In the genomic region with DNA sequence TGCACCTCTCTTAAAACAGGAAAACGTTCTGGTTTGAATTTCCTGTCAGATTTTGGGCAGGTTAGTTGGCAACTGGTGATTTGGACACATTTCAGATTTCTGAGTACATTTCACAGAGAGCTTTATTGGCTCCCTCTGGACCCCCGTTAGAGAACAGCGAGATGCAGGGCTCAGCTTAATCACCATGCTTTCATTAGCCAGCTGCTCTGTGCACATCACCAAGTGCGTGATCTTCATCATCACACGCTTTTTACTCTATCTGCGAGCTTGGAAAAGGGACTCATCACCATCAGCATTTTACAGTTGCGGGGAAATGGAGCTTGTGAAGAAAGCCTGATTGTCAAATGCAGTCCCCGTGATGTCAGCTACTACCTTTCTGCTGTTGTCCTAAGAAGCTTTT, we compare ENCODE assay signal across 10 cellular contexts.
A peak's percentile ranks its signal among the peaks of the same experiment; 100 is the strongest.
DNase-seq lines count a peak whose midpoint lies in the region; ATAC-seq, FAIRE-seq and TF ChIP-seq lines count a peak whose summit lies in the region.
"Had no signal": no experiment of that assay in that cellular context is flagged by ENCODE, and none has a peak within 500 bp of the region (broad histone marks: within the 10 kb centered on the region; RNA-seq: fewer than 3 reads in every experiment).

No MANE protein-coding gene starts in this region.

- ATAC-seq in activated CD8-positive, alpha-beta T cell treated with anti-CD3 and anti-CD28 coated beads for 36 hours = peak; percentile 21
- ATAC-seq in GM18873 (IDR thresholded peaks at IDR 0.05; ENCODE audit: low FRiP score, unreplicated experiment) = no peak
- no peak for ATAC-seq in HG03432 (IDR thresholded peaks at IDR 0.05; ENCODE audit: unreplicated experiment)
- ATAC-seq: Panc1 had no signal

- peak; percentile 11 for DNase-seq in stimulated activated CD4-positive, alpha-beta T cell treated with anti-CD3 and anti-CD28 coated beads, Interleukin-15, amount 100 ng/mL, for 24 hours
- no peak for DNase-seq in stimulated activated CD4-positive, alpha-beta T cell treated with anti-CD3 and anti-CD28 coated beads, Interleukin-2, amount 100 ng/mL, for 24 hours
- peak; percentile 24 for DNase-seq in activated CD8-positive, alpha-beta T cell treated with anti-CD3 and anti-CD28 coated beads for 36 hours
- DNase-seq in SKM-1 treated with dmso at 0.1 percent for 144 hours (lab: John Stamatoyannopoulos, UW; ENCODE audit: unreplicated experiment) = no peak
- DNase-seq in NCI-H1930 (lab: John Stamatoyannopoulos, UW) = no peak
- DNase-seq: caudate nucleus had no signal

- POLR2A ChIA-PET in activated CD8-positive, alpha-beta T cell treated with anti-CD3 and anti-CD28 coated beads for 36 hours (lab: Charles Lee) = interaction anchor here (0.7 to 1.1 kb wide), 5 partner anchors 42 to 268 kb away, joined by 3 to 4 read pairs (median 3); no protein-coding TSS in a partner anchor

- intact Hi-C loops in activated CD8-positive, alpha-beta T cell treated with anti-CD3 and anti-CD28 coated beads for 36 hours (cut with micrococcal nuclease) = no loop called here

- peak; percentile 9 for FAIRE-seq in islet of Langerhans (lab: Jason Lieb, UNC)

- peaks cover 70% of the 10 kb centered on the region for H3K4me1 Mint-ChIP-seq in activated CD8-positive, alpha-beta T cell treated with anti-CD3 and anti-CD28 coated beads for 36 hours (ENCODE audit: low read depth)

- no peaks in the 10 kb centered on the region for H3K27me3 Mint-ChIP-seq in activated CD8-positive, alpha-beta T cell treated with anti-CD3 and anti-CD28 coated beads for 36 hours

- H3K27ac Mint-ChIP-seq in activated CD8-positive, alpha-beta T cell treated with anti-CD3 and anti-CD28 coated beads for 36 hours = peak overlapping the region; percentile 81

- TF ChIP-seq CTCF in activated CD8-positive, alpha-beta T cell treated with anti-CD3 and anti-CD28 coated beads for 36 hours (IDR thresholded peaks at IDR 0.05) = no peak

- peak overlapping the region; percentile 56 for H3K4me3 Mint-ChIP-seq in activated CD8-positive, alpha-beta T cell treated with anti-CD3 and anti-CD28 coated beads for 36 hours

- H3K9me3 Mint-ChIP-seq in activated CD8-positive, alpha-beta T cell treated with anti-CD3 and anti-CD28 coated beads for 36 hours = peaks cover 10% of the 10 kb centered on the region

- CTCF ChIA-PET in activated CD8-positive, alpha-beta T cell treated with anti-CD3 and anti-CD28 coated beads for 36 hours (lab: Charles Lee) = interaction anchor here (0.8 to 2.0 kb wide), 11 partner anchors 8 to 294 kb away, joined by 3 to 7 read pairs (median 4); no protein-coding TSS in a partner anchor

- H3K36me3 Mint-ChIP-seq in activated CD8-positive, alpha-beta T cell treated with anti-CD3 and anti-CD28 coated beads for 36 hours (ENCODE audit: low read depth) = peaks cover 2% of the 10 kb centered on the region

Comparison
In these comparisons a context has a peak if more than half of its experiments do, and no peak if none do; other contexts are left out.
1. DNase-seq: peak in stimulated activated CD4-positive, alpha-beta T cell treated with anti-CD3 and anti-CD28 coated beads, Interleukin-15, amount 100 ng/mL, for 24 hours (single experiment) and activated CD8-positive, alpha-beta T cell treated with anti-CD3 and anti-CD28 coated beads for 36 hours (single experiment); none in stimulated activated CD4-positive, alpha-beta T cell treated with anti-CD3 and anti-CD28 coated beads, Interleukin-2, amount 100 ng/mL, for 24 hours (0 of 2), SKM-1 treated with dmso at 0.1 percent for 144 hours (single experiment) and NCI-H1930 (0 of 2).